ENCODE assay signal across 1 cellular context in genomic region chr16:8905168-8905762, GRCh38.
TF ChIP-seq lines count a peak whose summit lies in the region.

No MANE protein-coding gene starts in this region.

TF ChIP-seq in GM23338, 12 proteins besides CTCF, POLR2A, EP300 and RAD21 (continued from another document):
- no peak for TF ChIP-seq ZNF462 (CRISPR knock-in tag; IDR thresholded peaks at IDR 0.05)
- no peak for TF ChIP-seq EZH2 (IDR thresholded peaks at IDR 0.05; ENCODE audit: low read depth, unreplicated experiment)
- no peak for TF ChIP-seq ETS1 (IDR thresholded peaks at IDR 0.05)
- no peak for TF ChIP-seq ZNF331 (CRISPR knock-in tag; IDR thresholded peaks at IDR 0.05; ENCODE audit: low read depth)
- no peak for TF ChIP-seq POLR2AphosphoS5 (IDR thresholded peaks at IDR 0.05; ENCODE audit: low read depth)
